In the genomic region with DNA sequence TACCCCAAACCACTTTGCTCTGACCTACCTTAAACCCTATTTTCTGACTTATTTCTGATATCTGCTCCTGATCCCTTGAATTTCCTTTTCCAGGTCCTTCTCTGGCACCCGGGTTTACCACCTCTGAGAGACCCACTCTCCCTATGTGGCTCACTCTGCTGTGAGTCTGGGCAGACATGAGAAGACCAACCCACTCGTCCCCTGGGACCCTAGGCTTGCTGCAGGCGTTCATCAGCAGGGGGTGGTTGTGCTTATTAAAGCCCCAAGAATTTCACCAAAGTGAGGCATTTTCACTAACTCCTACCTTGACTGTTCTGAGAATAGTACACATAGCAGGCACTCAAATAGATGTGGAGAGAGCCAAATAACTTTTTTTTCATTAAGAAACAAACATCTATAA, we compare ENCODE assay signal across 13 cellular contexts.
A peak's percentile ranks its signal among the peaks of the same experiment; 100 is the strongest.
DNase-seq lines count a peak whose midpoint lies in the region; ATAC-seq and TF ChIP-seq lines count a peak whose summit lies in the region.
"Had no signal": no experiment of that assay in that cellular context is flagged by ENCODE, and none has a peak within 500 bp of the region (broad histone marks: within the 10 kb centered on the region; RNA-seq: fewer than 3 reads in every experiment).

No MANE protein-coding gene starts in this region.

- H3K9ac ChIP-seq in GM23248, result peak overlapping the region; percentile 55

- H3K4me3 Mint-ChIP-seq in naive thymus-derived CD4-positive, alpha-beta T cell, result no peak overlapping the region
- no peak overlapping the region for H3K4me3 Mint-ChIP-seq in mesothelial cell of epicardium

- ATAC-seq in naive thymus-derived CD4-positive, alpha-beta T cell, result no peak
- no peak for ATAC-seq in GM21737 (IDR thresholded peaks at IDR 0.05; ENCODE audit: unreplicated experiment)
- ATAC-seq: gastrocnemius medialis, right lobe of liver had no signal

- TF ChIP-seq CTCF in mesothelial cell of epicardium (IDR thresholded peaks at IDR 0.05; ENCODE audit: unreplicated experiment), result no peak

- peaks cover 0 to 2% (median 0%) of the 10 kb centered on the region in 5 donors for H3K27me3 Mint-ChIP-seq in naive thymus-derived CD4-positive, alpha-beta T cell
- no peaks in the 10 kb centered on the region for H3K27me3 Mint-ChIP-seq in mesothelial cell of epicardium (ENCODE audit: low read depth)

- peak overlapping the region; percentile 81 for H3K27ac ChIP-seq in GM23248
- H3K27ac ChIP-seq in naive thymus-derived CD4-positive, alpha-beta T cell (ENCODE audit: low read depth, low read length), result no peak overlapping the region
- H3K27ac ChIP-seq: gastrocnemius medialis, right lobe of liver, SJSA1 had no signal

- H2AFZ ChIP-seq in GM23248, result no peak overlapping the region

- no peaks in the 10 kb centered on the region for H3K9me3 ChIP-seq in GM23248 (ENCODE audit: low read depth)
- no peaks in the 10 kb centered on the region for H3K9me3 ChIP-seq in naive thymus-derived CD4-positive, alpha-beta T cell (ENCODE audit: control insufficient read depth in 2 of 3, low read length in 3 of 3)
- H3K9me3 ChIP-seq: gastrocnemius medialis, right lobe of liver, SJSA1 had no signal

- POLR2A ChIA-PET in naive thymus-derived CD4-positive, alpha-beta T cell (lab: Charles Lee), result no interaction called here

- no peaks in the 10 kb centered on the region for H3K9me2 ChIP-seq in GM23248 (ENCODE audit: insufficient read depth)

- H3K36me3 ChIP-seq in GM23248 (ENCODE audit: low read depth), result no peaks in the 10 kb centered on the region
- H3K36me3 ChIP-seq in naive thymus-derived CD4-positive, alpha-beta T cell (ENCODE audit: control insufficient read depth in 2 of 3, insufficient read depth in 3 of 3, low read length in 3 of 3), result no peaks in the 10 kb centered on the region
- H3K36me3 ChIP-seq: cardiac muscle cell, gastrocnemius medialis, right lobe of liver, SJSA1 had no signal

- H3K9me3 Mint-ChIP-seq in naive thymus-derived CD4-positive, alpha-beta T cell, result no peaks in the 10 kb centered on the region
- H3K9me3 Mint-ChIP-seq in mesothelial cell of epicardium, result no peaks in the 10 kb centered on the region

- 18 to 19% methylated on average over 3 of the region's 3 CpGs for WGBS in GM23248 (ENCODE audit: low coverage in 1 of 2, low lambda C conversion rate in 2 of 2, missing lambda C conversion rate in 2 of 2), 2 experiments

- H3K4me1 ChIP-seq in GM23248 (ENCODE audit: insufficient read depth), result peaks cover 27% of the 10 kb centered on the region
- peaks cover 0 to 8% of the 10 kb centered on the region in 2 donors for H3K4me1 ChIP-seq in naive thymus-derived CD4-positive, alpha-beta T cell (ENCODE audit: control insufficient read depth in 2 of 2, insufficient read depth in 2 of 2, low read length in 2 of 2)

- CTCF ChIA-PET in naive thymus-derived CD4-positive, alpha-beta T cell (lab: Charles Lee), result no interaction called here

- H3K4me1 Mint-ChIP-seq in naive thymus-derived CD4-positive, alpha-beta T cell, result peaks cover 5 to 69% (median 63%) of the 10 kb centered on the region in 7 donors
- H3K4me1 Mint-ChIP-seq in mesothelial cell of epicardium, result peaks cover 10% of the 10 kb centered on the region

- no peaks in the 10 kb centered on the region for H3K27me3 ChIP-seq in GM23248 (replicated peaks; ENCODE audit: insufficient read depth)
- no peaks in the 10 kb centered on the region for H3K27me3 ChIP-seq in naive thymus-derived CD4-positive, alpha-beta T cell (ENCODE audit: control insufficient read depth in 2 of 2, insufficient read depth in 2 of 2, low read length in 2 of 2)
- H3K27me3 ChIP-seq: cardiac muscle cell, gastrocnemius medialis, right lobe of liver, SJSA1 had no signal

- H3K36me3 Mint-ChIP-seq in naive thymus-derived CD4-positive, alpha-beta T cell, result peaks cover 0 to 25% (median 3%) of the 10 kb centered on the region in 5 donors
- no peaks in the 10 kb centered on the region for H3K36me3 Mint-ChIP-seq in mesothelial cell of epicardium

- peak overlapping the region in 5 of 9 donors; percentile 16 to 68 (median 48) for H3K27ac Mint-ChIP-seq in naive thymus-derived CD4-positive, alpha-beta T cell
- no peak overlapping the region for H3K27ac Mint-ChIP-seq in mesothelial cell of epicardium

- H3K79me2 ChIP-seq in GM23248 (ENCODE audit: insufficient read depth), result peaks cover 61% of the 10 kb centered on the region

- intact Hi-C loops in naive thymus-derived CD4-positive, alpha-beta T cell (cut with micrococcal nuclease), result loop anchor here in 1 of 2 donors (5.0 kb wide), 1 partner anchor 47 kb away; no protein-coding TSS in a partner anchor

- no peaks in the 10 kb centered on the region; the same call in 1 of the 2 replicates for H4K20me1 ChIP-seq in GM23248 (ENCODE audit: insufficient read depth)

- DNase-seq in GM03348 (ENCODE audit: low spot score), result peak; percentile 23
- DNase-seq in GM23248, result peak; percentile 70
- peak; percentile 23 for DNase-seq in SK-MEL-5 (ENCODE audit: low read depth, low spot score)
- no peak for DNase-seq in naive thymus-derived CD4-positive, alpha-beta T cell
- no peak for DNase-seq in SIG-M5 (lab: John Stamatoyannopoulos, UW)
- DNase-seq in mesothelial cell of epicardium (ENCODE audit: low spot score in 2 of 2, unreplicated experiment in 2 of 2), result no peak
- no peak for DNase-seq in putamen (ENCODE audit: low spot score)
- DNase-seq: Calu3, gastrocnemius medialis, right lobe of liver had no signal

- in situ Hi-C loops in GM23248 (cut with MboI) (no loop called here), SK-MEL-5 (cut with HindIII; ENCODE audit: low pct_unique_long_range_greater_than_20kb, low sequenced_read_pairs) (no loop called here)

- peak overlapping the region; percentile 71 for H3K4me2 ChIP-seq in GM23248 (ENCODE audit: unreplicated experiment)

- peaks cover 29% of the 10 kb centered on the region for H3F3A ChIP-seq in GM23248 (ENCODE audit: insufficient read depth)

- no peak overlapping the region for H3K4me3 ChIP-seq in GM23248
- H3K4me3 ChIP-seq in naive thymus-derived CD4-positive, alpha-beta T cell (ENCODE audit: low read length), result no peak overlapping the region
- H3K4me3 ChIP-seq: cardiac muscle cell, gastrocnemius medialis, right lobe of liver, SJSA1 had no signal

Comparison
In these comparisons a context has a peak if more than half of its experiments do, and no peak if none do; other contexts are left out.
1. DNase-seq: peak in GM03348 (single experiment), GM23248 (single experiment) and SK-MEL-5 (single experiment); none in naive thymus-derived CD4-positive, alpha-beta T cell (0 of 9), SIG-M5 (single experiment), mesothelial cell of epicardium (0 of 2) and putamen (single experiment).